In the genomic region with DNA sequence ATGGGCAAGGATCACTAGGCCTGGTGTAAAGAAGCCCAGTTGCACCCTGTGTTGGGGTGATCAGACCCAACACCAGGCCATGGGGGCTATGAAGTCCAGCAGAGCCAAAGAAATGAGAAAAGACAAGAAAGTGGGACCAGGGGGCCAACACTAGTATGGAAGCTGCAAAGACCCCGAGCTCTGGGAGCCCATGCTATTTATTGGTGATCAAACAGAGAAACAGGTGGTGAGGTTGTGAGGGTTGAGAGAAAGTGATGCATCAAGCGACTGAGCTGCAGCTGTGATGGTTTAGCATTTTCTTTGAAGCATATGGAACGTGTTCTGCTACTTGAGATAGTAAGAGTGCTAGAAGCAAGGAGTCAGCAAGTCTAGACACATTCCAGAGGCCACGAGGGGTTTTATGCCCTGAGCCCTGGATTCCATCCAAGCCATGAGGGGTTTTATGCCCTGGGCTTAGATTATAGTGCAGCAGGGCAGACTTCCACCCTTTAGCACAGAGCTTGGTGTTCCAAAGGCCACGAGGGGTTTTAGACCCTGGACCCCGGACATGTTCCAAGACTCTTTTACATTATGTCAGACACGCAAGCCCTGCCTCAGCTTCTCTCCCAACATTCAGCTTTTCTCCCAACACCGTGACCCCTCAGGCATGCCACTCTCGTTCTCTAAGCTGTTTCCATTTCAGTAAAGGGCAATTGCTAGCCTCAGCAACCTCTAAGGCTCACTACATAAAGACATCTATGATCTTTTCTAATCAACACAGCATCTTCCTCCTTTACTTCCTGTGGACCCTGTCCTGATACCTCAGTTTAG, we compare ENCODE assay signal across 1 cellular context.
TF ChIP-seq lines count a peak whose summit lies in the region.

No MANE protein-coding gene starts in this region.

TF ChIP-seq in HepG2, 621 proteins besides CTCF, POLR2A, EP300 and RAD21 (continued from another document and continues in another):
- TF ChIP-seq NKX3-1 (CRISPR knock-in tag; IDR thresholded peaks at IDR 0.05) (0 out of 2 replicates have a peak, but pooled peaks have one; percentile 1), HMG20B (CRISPR knock-in tag; conservative IDR thresholded peaks at IDR 0.05) (no peak), YEATS2 (CRISPR knock-in tag; IDR thresholded peaks at IDR 0.05; ENCODE audit: borderline replicate concordance) (no peak), ZNF772 (CRISPR knock-in tag; IDR thresholded peaks at IDR 0.05) (0 out of 2 replicates have a peak, but pooled peaks have one; percentile 62), ZNF556 (CRISPR knock-in tag; IDR thresholded peaks at IDR 0.05; ENCODE audit: borderline replicate concordance) (0 out of 2 replicates have a peak, but pooled peaks have one; percentile 12), SIN3A (IDR thresholded peaks at IDR 0.05; ENCODE audit: borderline replicate concordance, low read depth, low read length) (peak; percentile 42; the same call in 1 of the 2 replicates), ISL2 (CRISPR knock-in tag; IDR thresholded peaks at IDR 0.05) (no peak), KDM5B (CRISPR knock-in tag; IDR thresholded peaks at IDR 0.05; ENCODE audit: borderline replicate concordance) (no peak), TMF1 (CRISPR knock-in tag; IDR thresholded peaks at IDR 0.05; ENCODE audit: low read depth) (no peak), ZNF549 (CRISPR knock-in tag; IDR thresholded peaks at IDR 0.05) (no peak), RORA (CRISPR knock-in tag; IDR thresholded peaks at IDR 0.05) (no peak), ATRX (CRISPR knock-in tag; IDR thresholded peaks at IDR 0.05; ENCODE audit: borderline replicate concordance) (no peak), KDM4B (CRISPR knock-in tag; IDR thresholded peaks at IDR 0.05) (no peak), SIX1 (CRISPR knock-in tag; IDR thresholded peaks at IDR 0.05; ENCODE audit: borderline replicate concordance) (no peak), ZNF446 (CRISPR knock-in tag; IDR thresholded peaks at IDR 0.05) (no peak), ZNF207 (IDR thresholded peaks at IDR 0.05; ENCODE audit: borderline replicate concordance) (no peak), BHLHE40 (IDR thresholded peaks at IDR 0.05; ENCODE audit: low read length) (no peak), RBFOX2 (IDR thresholded peaks at IDR 0.05; ENCODE audit: low read depth, low read length) (peak; percentile 78), TEAD3 (CRISPR knock-in tag; optimal IDR thresholded peaks at IDR 0.05; ENCODE audit: borderline replicate concordance) (peak; percentile 21), ATAD3A (CRISPR knock-in tag; IDR thresholded peaks at IDR 0.05) (no peak), ZNF138 (CRISPR knock-in tag; IDR thresholded peaks at IDR 0.05; ENCODE audit: low read depth) (peak; percentile 79; the same call in 1 of the 2 replicates), ZNF747 (CRISPR knock-in tag; IDR thresholded peaks at IDR 0.05; ENCODE audit: borderline replicate concordance) (peak; percentile 41; the same call in 1 of the 2 replicates), ZNF10 (CRISPR knock-in tag; IDR thresholded peaks at IDR 0.05; ENCODE audit: borderline replicate concordance, low read depth) (no peak), PAX8 (CRISPR knock-in tag; IDR thresholded peaks at IDR 0.05; ENCODE audit: borderline replicate concordance) (no peak), MEF2D (CRISPR knock-in tag; IDR thresholded peaks at IDR 0.05) (no peak)
- TF ChIP-seq, protein P1, sequence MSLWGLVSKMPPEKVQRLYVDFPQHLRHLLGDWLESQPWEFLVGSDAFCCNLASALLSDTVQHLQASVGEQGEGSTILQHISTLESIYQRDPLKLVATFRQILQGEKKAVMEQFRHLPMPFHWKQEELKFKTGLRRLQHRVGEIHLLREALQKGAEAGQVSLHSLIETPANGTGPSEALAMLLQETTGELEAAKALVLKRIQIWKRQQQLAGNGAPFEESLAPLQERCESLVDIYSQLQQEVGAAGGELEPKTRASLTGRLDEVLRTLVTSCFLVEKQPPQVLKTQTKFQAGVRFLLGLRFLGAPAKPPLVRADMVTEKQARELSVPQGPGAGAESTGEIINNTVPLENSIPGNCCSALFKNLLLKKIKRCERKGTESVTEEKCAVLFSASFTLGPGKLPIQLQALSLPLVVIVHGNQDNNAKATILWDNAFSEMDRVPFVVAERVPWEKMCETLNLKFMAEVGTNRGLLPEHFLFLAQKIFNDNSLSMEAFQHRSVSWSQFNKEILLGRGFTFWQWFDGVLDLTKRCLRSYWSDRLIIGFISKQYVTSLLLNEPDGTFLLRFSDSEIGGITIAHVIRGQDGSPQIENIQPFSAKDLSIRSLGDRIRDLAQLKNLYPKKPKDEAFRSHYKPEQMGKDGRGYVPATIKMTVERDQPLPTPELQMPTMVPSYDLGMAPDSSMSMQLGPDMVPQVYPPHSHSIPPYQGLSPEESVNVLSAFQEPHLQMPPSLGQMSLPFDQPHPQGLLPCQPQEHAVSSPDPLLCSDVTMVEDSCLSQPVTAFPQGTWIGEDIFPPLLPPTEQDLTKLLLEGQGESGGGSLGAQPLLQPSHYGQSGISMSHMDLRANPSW (CRISPR knock-in tag; IDR thresholded peaks at IDR 0.05; ENCODE audit: borderline replicate concordance): no peak
- TF ChIP-seq, protein P2, sequence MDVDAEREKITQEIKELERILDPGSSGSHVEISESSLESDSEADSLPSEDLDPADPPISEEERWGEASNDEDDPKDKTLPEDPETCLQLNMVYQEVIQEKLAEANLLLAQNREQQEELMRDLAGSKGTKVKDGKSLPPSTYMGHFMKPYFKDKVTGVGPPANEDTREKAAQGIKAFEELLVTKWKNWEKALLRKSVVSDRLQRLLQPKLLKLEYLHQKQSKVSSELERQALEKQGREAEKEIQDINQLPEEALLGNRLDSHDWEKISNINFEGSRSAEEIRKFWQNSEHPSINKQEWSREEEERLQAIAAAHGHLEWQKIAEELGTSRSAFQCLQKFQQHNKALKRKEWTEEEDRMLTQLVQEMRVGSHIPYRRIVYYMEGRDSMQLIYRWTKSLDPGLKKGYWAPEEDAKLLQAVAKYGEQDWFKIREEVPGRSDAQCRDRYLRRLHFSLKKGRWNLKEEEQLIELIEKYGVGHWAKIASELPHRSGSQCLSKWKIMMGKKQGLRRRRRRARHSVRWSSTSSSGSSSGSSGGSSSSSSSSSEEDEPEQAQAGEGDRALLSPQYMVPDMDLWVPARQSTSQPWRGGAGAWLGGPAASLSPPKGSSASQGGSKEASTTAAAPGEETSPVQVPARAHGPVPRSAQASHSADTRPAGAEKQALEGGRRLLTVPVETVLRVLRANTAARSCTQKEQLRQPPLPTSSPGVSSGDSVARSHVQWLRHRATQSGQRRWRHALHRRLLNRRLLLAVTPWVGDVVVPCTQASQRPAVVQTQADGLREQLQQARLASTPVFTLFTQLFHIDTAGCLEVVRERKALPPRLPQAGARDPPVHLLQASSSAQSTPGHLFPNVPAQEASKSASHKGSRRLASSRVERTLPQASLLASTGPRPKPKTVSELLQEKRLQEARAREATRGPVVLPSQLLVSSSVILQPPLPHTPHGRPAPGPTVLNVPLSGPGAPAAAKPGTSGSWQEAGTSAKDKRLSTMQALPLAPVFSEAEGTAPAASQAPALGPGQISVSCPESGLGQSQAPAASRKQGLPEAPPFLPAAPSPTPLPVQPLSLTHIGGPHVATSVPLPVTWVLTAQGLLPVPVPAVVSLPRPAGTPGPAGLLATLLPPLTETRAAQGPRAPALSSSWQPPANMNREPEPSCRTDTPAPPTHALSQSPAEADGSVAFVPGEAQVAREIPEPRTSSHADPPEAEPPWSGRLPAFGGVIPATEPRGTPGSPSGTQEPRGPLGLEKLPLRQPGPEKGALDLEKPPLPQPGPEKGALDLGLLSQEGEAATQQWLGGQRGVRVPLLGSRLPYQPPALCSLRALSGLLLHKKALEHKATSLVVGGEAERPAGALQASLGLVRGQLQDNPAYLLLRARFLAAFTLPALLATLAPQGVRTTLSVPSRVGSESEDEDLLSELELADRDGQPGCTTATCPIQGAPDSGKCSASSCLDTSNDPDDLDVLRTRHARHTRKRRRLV (CRISPR knock-in tag; IDR thresholded peaks at IDR 0.05): no peak
- TF ChIP-seq, protein P3, sequence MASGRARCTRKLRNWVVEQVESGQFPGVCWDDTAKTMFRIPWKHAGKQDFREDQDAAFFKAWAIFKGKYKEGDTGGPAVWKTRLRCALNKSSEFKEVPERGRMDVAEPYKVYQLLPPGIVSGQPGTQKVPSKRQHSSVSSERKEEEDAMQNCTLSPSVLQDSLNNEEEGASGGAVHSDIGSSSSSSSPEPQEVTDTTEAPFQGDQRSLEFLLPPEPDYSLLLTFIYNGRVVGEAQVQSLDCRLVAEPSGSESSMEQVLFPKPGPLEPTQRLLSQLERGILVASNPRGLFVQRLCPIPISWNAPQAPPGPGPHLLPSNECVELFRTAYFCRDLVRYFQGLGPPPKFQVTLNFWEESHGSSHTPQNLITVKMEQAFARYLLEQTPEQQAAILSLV (CRISPR knock-in tag; IDR thresholded peaks at IDR 0.05; ENCODE audit: borderline replicate concordance): no peak
- TF ChIP-seq, protein P4, sequence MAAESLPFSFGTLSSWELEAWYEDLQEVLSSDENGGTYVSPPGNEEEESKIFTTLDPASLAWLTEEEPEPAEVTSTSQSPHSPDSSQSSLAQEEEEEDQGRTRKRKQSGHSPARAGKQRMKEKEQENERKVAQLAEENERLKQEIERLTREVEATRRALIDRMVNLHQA (CRISPR knock-in tag; IDR thresholded peaks at IDR 0.05): no peak
- TF ChIP-seq, protein P5, sequence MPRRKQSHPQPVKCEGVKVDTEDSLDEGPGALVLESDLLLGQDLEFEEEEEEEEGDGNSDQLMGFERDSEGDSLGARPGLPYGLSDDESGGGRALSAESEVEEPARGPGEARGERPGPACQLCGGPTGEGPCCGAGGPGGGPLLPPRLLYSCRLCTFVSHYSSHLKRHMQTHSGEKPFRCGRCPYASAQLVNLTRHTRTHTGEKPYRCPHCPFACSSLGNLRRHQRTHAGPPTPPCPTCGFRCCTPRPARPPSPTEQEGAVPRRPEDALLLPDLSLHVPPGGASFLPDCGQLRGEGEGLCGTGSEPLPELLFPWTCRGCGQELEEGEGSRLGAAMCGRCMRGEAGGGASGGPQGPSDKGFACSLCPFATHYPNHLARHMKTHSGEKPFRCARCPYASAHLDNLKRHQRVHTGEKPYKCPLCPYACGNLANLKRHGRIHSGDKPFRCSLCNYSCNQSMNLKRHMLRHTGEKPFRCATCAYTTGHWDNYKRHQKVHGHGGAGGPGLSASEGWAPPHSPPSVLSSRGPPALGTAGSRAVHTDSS (CRISPR knock-in tag; conservative IDR thresholded peaks at IDR 0.05): no peak
- TF ChIP-seq, protein P6, sequence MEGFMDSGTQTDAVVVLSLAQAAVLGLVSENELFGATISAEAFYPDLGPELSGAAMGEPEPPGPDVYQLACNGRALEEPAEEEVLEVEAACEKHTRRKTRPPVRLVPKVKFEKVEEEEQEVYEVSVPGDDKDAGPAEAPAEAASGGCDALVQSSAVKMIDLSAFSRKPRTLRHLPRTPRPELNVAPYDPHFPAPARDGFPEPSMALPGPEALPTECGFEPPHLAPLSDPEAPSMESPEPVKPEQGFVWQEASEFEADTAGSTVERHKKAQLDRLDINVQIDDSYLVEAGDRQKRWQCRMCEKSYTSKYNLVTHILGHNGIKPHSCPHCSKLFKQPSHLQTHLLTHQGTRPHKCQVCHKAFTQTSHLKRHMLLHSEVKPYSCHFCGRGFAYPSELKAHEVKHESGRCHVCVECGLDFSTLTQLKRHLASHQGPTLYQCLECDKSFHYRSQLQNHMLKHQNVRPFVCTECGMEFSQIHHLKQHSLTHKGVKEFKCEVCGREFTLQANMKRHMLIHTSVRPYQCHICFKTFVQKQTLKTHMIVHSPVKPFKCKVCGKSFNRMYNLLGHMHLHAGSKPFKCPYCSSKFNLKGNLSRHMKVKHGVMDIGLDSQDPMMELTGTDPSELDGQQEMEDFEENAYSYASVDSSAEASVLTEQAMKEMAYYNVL (CRISPR knock-in tag; IDR thresholded peaks at IDR 0.05; ENCODE audit: borderline replicate concordance): no peak
- TF ChIP-seq, protein P7, sequence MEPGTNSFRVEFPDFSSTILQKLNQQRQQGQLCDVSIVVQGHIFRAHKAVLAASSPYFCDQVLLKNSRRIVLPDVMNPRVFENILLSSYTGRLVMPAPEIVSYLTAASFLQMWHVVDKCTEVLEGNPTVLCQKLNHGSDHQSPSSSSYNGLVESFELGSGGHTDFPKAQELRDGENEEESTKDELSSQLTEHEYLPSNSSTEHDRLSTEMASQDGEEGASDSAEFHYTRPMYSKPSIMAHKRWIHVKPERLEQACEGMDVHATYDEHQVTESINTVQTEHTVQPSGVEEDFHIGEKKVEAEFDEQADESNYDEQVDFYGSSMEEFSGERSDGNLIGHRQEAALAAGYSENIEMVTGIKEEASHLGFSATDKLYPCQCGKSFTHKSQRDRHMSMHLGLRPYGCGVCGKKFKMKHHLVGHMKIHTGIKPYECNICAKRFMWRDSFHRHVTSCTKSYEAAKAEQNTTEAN (CRISPR knock-in tag; conservative IDR thresholded peaks at IDR 0.05): no peak
- TF ChIP-seq, protein P8, sequence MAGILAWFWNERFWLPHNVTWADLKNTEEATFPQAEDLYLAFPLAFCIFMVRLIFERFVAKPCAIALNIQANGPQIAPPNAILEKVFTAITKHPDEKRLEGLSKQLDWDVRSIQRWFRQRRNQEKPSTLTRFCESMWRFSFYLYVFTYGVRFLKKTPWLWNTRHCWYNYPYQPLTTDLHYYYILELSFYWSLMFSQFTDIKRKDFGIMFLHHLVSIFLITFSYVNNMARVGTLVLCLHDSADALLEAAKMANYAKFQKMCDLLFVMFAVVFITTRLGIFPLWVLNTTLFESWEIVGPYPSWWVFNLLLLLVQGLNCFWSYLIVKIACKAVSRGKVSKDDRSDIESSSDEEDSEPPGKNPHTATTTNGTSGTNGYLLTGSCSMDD (CRISPR knock-in tag; IDR thresholded peaks at IDR 0.05): no peak
- TF ChIP-seq, protein P9, sequence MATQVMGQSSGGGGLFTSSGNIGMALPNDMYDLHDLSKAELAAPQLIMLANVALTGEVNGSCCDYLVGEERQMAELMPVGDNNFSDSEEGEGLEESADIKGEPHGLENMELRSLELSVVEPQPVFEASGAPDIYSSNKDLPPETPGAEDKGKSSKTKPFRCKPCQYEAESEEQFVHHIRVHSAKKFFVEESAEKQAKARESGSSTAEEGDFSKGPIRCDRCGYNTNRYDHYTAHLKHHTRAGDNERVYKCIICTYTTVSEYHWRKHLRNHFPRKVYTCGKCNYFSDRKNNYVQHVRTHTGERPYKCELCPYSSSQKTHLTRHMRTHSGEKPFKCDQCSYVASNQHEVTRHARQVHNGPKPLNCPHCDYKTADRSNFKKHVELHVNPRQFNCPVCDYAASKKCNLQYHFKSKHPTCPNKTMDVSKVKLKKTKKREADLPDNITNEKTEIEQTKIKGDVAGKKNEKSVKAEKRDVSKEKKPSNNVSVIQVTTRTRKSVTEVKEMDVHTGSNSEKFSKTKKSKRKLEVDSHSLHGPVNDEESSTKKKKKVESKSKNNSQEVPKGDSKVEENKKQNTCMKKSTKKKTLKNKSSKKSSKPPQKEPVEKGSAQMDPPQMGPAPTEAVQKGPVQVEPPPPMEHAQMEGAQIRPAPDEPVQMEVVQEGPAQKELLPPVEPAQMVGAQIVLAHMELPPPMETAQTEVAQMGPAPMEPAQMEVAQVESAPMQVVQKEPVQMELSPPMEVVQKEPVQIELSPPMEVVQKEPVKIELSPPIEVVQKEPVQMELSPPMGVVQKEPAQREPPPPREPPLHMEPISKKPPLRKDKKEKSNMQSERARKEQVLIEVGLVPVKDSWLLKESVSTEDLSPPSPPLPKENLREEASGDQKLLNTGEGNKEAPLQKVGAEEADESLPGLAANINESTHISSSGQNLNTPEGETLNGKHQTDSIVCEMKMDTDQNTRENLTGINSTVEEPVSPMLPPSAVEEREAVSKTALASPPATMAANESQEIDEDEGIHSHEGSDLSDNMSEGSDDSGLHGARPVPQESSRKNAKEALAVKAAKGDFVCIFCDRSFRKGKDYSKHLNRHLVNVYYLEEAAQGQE (IDR thresholded peaks at IDR 0.05; ENCODE audit: borderline replicate concordance in 1 of 2, low read depth in 1 of 2, low read length in 2 of 2): no peak
